ENCODE assay signal across 8 cellular contexts in the genomic region with DNA sequence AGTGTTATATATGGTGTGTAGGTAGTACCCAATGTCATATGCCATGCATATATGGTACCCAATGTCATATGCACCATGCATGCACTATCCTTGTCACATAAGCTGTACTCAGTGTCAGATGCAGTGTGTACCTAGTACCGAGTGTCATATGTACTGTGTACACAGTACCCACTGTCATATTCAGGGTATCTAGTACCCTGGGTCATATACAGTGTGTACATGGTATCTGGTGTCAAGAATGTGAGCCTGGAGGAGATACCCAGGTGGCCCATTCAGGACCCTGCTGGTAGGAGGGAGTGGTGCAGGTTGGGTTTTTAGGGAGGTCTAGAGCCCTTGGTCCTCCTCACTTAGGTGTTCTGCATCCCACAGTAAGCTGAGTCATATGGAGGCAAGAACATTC. TPM values are rescaled to one million over a fixed set of nuclear protein-coding genes. Genes with fewer than 3 reads are reported as not detected.
DNase-seq lines count a peak whose midpoint lies in the region; ATAC-seq lines count a peak whose summit lies in the region.

No MANE protein-coding gene starts in this region.

- H3K27me3 ChIP-seq in subcutaneous abdominal adipose tissue (ENCODE audit: control insufficient read depth in 5 of 5, insufficient read depth in 4 of 5, low read length in 5 of 5), result no peaks in the 10 kb centered on the region

- H3K4me1 ChIP-seq in subcutaneous abdominal adipose tissue (ENCODE audit: control insufficient read depth in 5 of 5, insufficient read depth in 5 of 5, low read length in 5 of 5), result peaks cover 4 to 27% (median 21%) of the 10 kb centered on the region in 5 donors

- peak; percentile 37 to 50 for ATAC-seq in activated naive CD4-positive, alpha-beta T cell treated with anti-CD3 and anti-CD28 coated beads, Interleukin-2, amount 50 U/mL, for 72 hours
- no peak for ATAC-seq in GM21737 (IDR thresholded peaks at IDR 0.05; ENCODE audit: unreplicated experiment)

- no peak overlapping the region for H3K27ac ChIP-seq in subcutaneous abdominal adipose tissue (ENCODE audit: low read depth, low read length)

- DNase-seq in DMS53 treated with DMSO at 0.1 percent for 48 hours (lab: John Stamatoyannopoulos, UW; ENCODE audit: unreplicated experiment), result peak; percentile 31
- peak; percentile 29 for DNase-seq in HCEC 1CT
- peak; percentile 73 for DNase-seq in RKO (ENCODE audit: low spot score)
- peak in 1 of 2 donors; percentile 54 for DNase-seq in activated naive CD4-positive, alpha-beta T cell treated with anti-CD3 and anti-CD28 coated beads, Interleukin-2, amount 50 U/mL, for 72 hours (ENCODE audit: low spot score in 2 of 2)
- peak; percentile 56 for DNase-seq in left kidney (ENCODE audit: low read depth, low spot score)
- no peak for DNase-seq in SKM-1 (lab: John Stamatoyannopoulos, UW; ENCODE audit: unreplicated experiment)

- H3K36me3 ChIP-seq in subcutaneous abdominal adipose tissue (ENCODE audit: control insufficient read depth in 5 of 5, insufficient read depth in 5 of 5, low read length in 5 of 5), result no peaks in the 10 kb centered on the region

- no peaks in the 10 kb centered on the region for H3K9me3 ChIP-seq in subcutaneous abdominal adipose tissue (ENCODE audit: control insufficient read depth in 5 of 5, low read length in 5 of 5)

- H3K4me3 ChIP-seq in subcutaneous abdominal adipose tissue (ENCODE audit: low read depth in 1 of 5, low read length in 5 of 5), result peak overlapping the region; percentile 64 to 99 (median 91)

- peak overlapping the region in 1 of 5 donors; percentile 92 for H3K9ac ChIP-seq in subcutaneous abdominal adipose tissue (ENCODE audit: low read length in 5 of 5)

- no peaks in the 10 kb centered on the region for H3K9me3 Mint-ChIP-seq in activated naive CD4-positive, alpha-beta T cell treated with anti-CD3 and anti-CD28 coated beads, Interleukin-2, amount 50 U/mL, for 72 hours

- H3K27ac Mint-ChIP-seq in activated naive CD4-positive, alpha-beta T cell treated with anti-CD3 and anti-CD28 coated beads, Interleukin-2, amount 50 U/mL, for 72 hours, result peak overlapping the region in 1 of 2 donors; percentile 88

- peaks cover 0 to 5% of the 10 kb centered on the region in 2 donors for H3K36me3 Mint-ChIP-seq in activated naive CD4-positive, alpha-beta T cell treated with anti-CD3 and anti-CD28 coated beads, Interleukin-2, amount 50 U/mL, for 72 hours

RNA-seq across cellular contexts. Expression of a gene that starts 1.8 kb away (rescaled TPM):
- total RNA-seq in activated naive CD4-positive, alpha-beta T cell treated with anti-CD3 and anti-CD28 coated beads, Interleukin-2, amount 50 U/mL, for 72 hours, result 10 to 100 TPM in 1 of 2 donors, 1 to 10 TPM in 1; 6.0 to 14.8 TPM
